ENCODE assay signal across 11 cellular contexts in genomic region chr1:163797816-163798215, GRCh38.
"Had no signal": no experiment of that assay in that cellular context is flagged by ENCODE, and none has a peak within 500 bp of the region (broad histone marks: within the 10 kb centered on the region; RNA-seq: fewer than 3 reads in every experiment).

No MANE protein-coding gene starts in this region.

- H3K36me3 ChIP-seq: HAP-1 had no signal

- FAIRE-seq: H1, H54 had no signal

- H3K4me3 Mint-ChIP-seq: GM23338, H9, HFFc6 had no signal

- H3K4me3 ChIP-seq: GM23248, GM23338, HAP-1 had no signal

- ATAC-seq: GM23338, HCT116 had no signal

- DNase-seq: GM23248, GOT3, H7, H9, HCEC 1CT, HFFc6 had no signal

- H3K9me3 Mint-ChIP-seq: HFFc6 had no signal

- H3K27ac Mint-ChIP-seq: GM23338, H9, HFFc6 had no signal
